12 cellular contexts compared by ENCODE assay signal in genomic region chr2:230323385-230324106, GRCh38. TPM values are rescaled to one million over a fixed set of nuclear protein-coding genes. Genes with fewer than 3 reads are reported as not detected.
DNase-seq lines count a peak whose midpoint lies in the region; ATAC-seq, FAIRE-seq and TF ChIP-seq lines count a peak whose summit lies in the region.
"Had no signal": no experiment of that assay in that cellular context is flagged by ENCODE, and none has a peak within 500 bp of the region (broad histone marks: within the 10 kb centered on the region; RNA-seq: fewer than 3 reads in every experiment).

No MANE protein-coding gene starts in this region.

- TF ChIP-seq RAD21 in HepG2 (CRISPR knock-in tag; IDR thresholded peaks at IDR 0.05) (peak; percentile 82), GM12878 (IDR thresholded peaks at IDR 0.05; ENCODE audit: insufficient read depth, low read depth, low read length) (no peak)

- H3K9me3 ChIP-seq in HepG2 (ENCODE audit: low read length) (no peaks in the 10 kb centered on the region), right lobe of liver (no peaks in the 10 kb centered on the region), GM12878 (replicated peaks; ENCODE audit: control insufficient read depth, insufficient read depth, low read length) (no peaks in the 10 kb centered on the region; the same call in 1 of the 3 replicates), T-helper 17 cell (ENCODE audit: control insufficient read depth, low read length, poor library complexity, severe bottlenecking) (no peaks in the 10 kb centered on the region)
- H3K9me3 ChIP-seq: thyroid gland had no signal

- TF ChIP-seq CTCF in HepG2 (CRISPR knock-in tag; IDR thresholded peaks at IDR 0.05) (peak; percentile 91), right lobe of liver (IDR thresholded peaks at IDR 0.05) (no peak), KMS-11 (conservative IDR thresholded peaks at IDR 0.05; ENCODE audit: low read depth, low read length) (0 out of 2 replicates have a peak, but pooled peaks have one; percentile 18), GM12878 (IDR thresholded peaks at IDR 0.05 in 2 of 3, conservative IDR thresholded peaks at IDR 0.05 in 1 of 3; ENCODE audit: control insufficient read depth in 2 of 3, extremely low read depth in 1 of 3, insufficient read depth in 1 of 3, low read depth in 3 of 3, low read length in 3 of 3) (peak in 2 of 3 experiments; percentile 24 to 40; a peak in 2 of 6 replicates)

- peaks cover 54% of the 10 kb centered on the region for H3K4me1 Mint-ChIP-seq in T-helper 17 cell

- H3K79me2 ChIP-seq in HepG2 (ENCODE audit: insufficient read depth, low read length) (peaks cover 3% of the 10 kb centered on the region), KMS-11 (ENCODE audit: insufficient read depth, low read depth) (0 out of 2 replicates have a peak, but pooled peaks cover 2% of the 10 kb centered on the region), GM12878 (ENCODE audit: control insufficient read depth, insufficient read depth, low read length) (peaks cover 8% of the 10 kb centered on the region)

- H3K36me3 ChIP-seq in HepG2 (replicated peaks in 1 of 2; ENCODE audit: control insufficient read depth in 1 of 2, insufficient read depth in 2 of 2, low read length in 2 of 2) = no peaks in the 10 kb centered on the region
- no peaks in the 10 kb centered on the region for H3K36me3 ChIP-seq in right lobe of liver
- no peaks in the 10 kb centered on the region for H3K36me3 ChIP-seq in KMS-11 (ENCODE audit: insufficient read depth)
- no peaks in the 10 kb centered on the region for H3K36me3 ChIP-seq in GM12878 (ENCODE audit: control insufficient read depth in 2 of 2, insufficient read depth in 2 of 2, low read length in 1 of 2)
- H3K36me3 ChIP-seq: ascending aorta, thyroid gland had no signal

- peaks cover 3% of the 10 kb centered on the region for H3K36me3 Mint-ChIP-seq in T-helper 17 cell (ENCODE audit: low read depth)

- H2AFZ ChIP-seq in HepG2 (ENCODE audit: low read length) (peak overlapping the region; percentile 82), KMS-11 (ENCODE audit: low read depth) (no peak overlapping the region), GM12878 (ENCODE audit: control insufficient read depth, low read depth, low read length) (no peak overlapping the region)

- H3K27ac Mint-ChIP-seq in T-helper 17 cell = no peak overlapping the region

- H3K4me1 ChIP-seq in HepG2 (ENCODE audit: insufficient read depth, low read length) = peaks cover 55% of the 10 kb centered on the region
- peaks cover 0 to 10% (median 4%) of the 10 kb centered on the region in 4 donors for H3K4me1 ChIP-seq in right lobe of liver
- peaks cover 30% of the 10 kb centered on the region for H3K4me1 ChIP-seq in KMS-11 (ENCODE audit: low read depth, poor library complexity, severe bottlenecking)
- peaks cover 12% of the 10 kb centered on the region for H3K4me1 ChIP-seq in GM12878 (ENCODE audit: control insufficient read depth, insufficient read depth, low read length)
- H3K4me1 ChIP-seq: ascending aorta had no signal

- SMC1A ChIA-PET in GM12878 (lab: Charles Lee; ENCODE audit: uncharacterized antibody, unreplicated experiment) = no interaction called here

- TF ChIP-seq EP300 in HepG2 (IDR thresholded peaks at IDR 0.05; ENCODE audit: low read depth in 2 of 2, low read length in 2 of 2) = 0 out of 4 replicates have a peak, but pooled peaks of 1 of the 2 experiments have one; percentile 11
- no peak; the same call in 1 of the 2 replicates for TF ChIP-seq EP300 in HepG2 (CRISPR knock-in tag; IDR thresholded peaks at IDR 0.05; ENCODE audit: borderline replicate concordance)
- TF ChIP-seq EP300 in GM12878 (IDR thresholded peaks at IDR 0.05; ENCODE audit: borderline replicate concordance in 1 of 2, control insufficient read depth in 1 of 2, low read depth in 2 of 2, low read length in 2 of 2) = no peak

- in situ Hi-C loops in HepG2 (cut with HindIII; ENCODE audit: extremely low pct_ligation_motif_present, low pct_unique_long_range_greater_than_20kb) (loop anchor here (5.0 kb wide), 2 partner anchors 89 to 289 kb away; no protein-coding TSS in a partner anchor), GM12878 (cut with MboI) (no loop called here)

- H3K27me3 ChIP-seq in HepG2 (ENCODE audit: control insufficient read depth in 1 of 2, insufficient read depth in 2 of 2, low read length in 2 of 2) = no peaks in the 10 kb centered on the region; a peak in 1 of 5 replicates
- no peaks in the 10 kb centered on the region for H3K27me3 ChIP-seq in right lobe of liver
- H3K27me3 ChIP-seq in KMS-11 (ENCODE audit: insufficient read depth, low read depth) = no peaks in the 10 kb centered on the region
- no peaks in the 10 kb centered on the region for H3K27me3 ChIP-seq in GM12878 (replicated peaks in 1 of 2; ENCODE audit: control insufficient read depth in 2 of 2, insufficient read depth in 2 of 2, low read length in 1 of 2)
- H3K27me3 ChIP-seq: ascending aorta, thyroid gland had no signal

- H3K27ac ChIP-seq in HepG2 (ENCODE audit: extremely low read length, insufficient read depth, low read length) (no peak overlapping the region), right lobe of liver (no peak overlapping the region), KMS-11 (no peak overlapping the region), GM12878 (ENCODE audit: control insufficient read depth, insufficient read depth) (no peak overlapping the region)
- H3K27ac ChIP-seq: ascending aorta, SK-N-MC, thyroid gland had no signal

- no peak overlapping the region for H3K4me3 Mint-ChIP-seq in T-helper 17 cell

- H3K4me3 ChIP-seq in HepG2 (replicated peaks in 1 of 3; ENCODE audit: insufficient read depth in 1 of 3, low read depth in 2 of 3, low read length in 3 of 3) = peak overlapping the region; percentile 1 to 64 (median 19); a peak in 4 of 6 replicates
- no peak overlapping the region for H3K4me3 ChIP-seq in right lobe of liver
- no peak overlapping the region for H3K4me3 ChIP-seq in KMS-11 (IDR thresholded peaks at IDR 0.05; ENCODE audit: insufficient read depth, low read depth, low read length)
- H3K4me3 ChIP-seq in GM12878 = no peak overlapping the region
- H3K4me3 ChIP-seq: ascending aorta, SK-N-MC, thyroid gland had no signal

- TF ChIP-seq POLR2A in HepG2 (IDR thresholded peaks at IDR 0.05; ENCODE audit: insufficient read depth in 1 of 2, low read depth in 2 of 2, low read length in 2 of 2) = peak; percentile 52 to 60; a peak in 2 of 4 replicates
- TF ChIP-seq POLR2A in right lobe of liver (IDR thresholded peaks at IDR 0.05) = no peak
- TF ChIP-seq POLR2A in GM12878 (IDR thresholded peaks at IDR 0.05; ENCODE audit: low read depth, low read length) = no peak

- DNase-seq in HepG2 (ENCODE audit: low spot score) (peak; percentile 64), right lobe of liver (no peak), GM12878 (ENCODE audit: low read depth, low spot score) (no peak), NCI-H2227 (lab: John Stamatoyannopoulos, UW; ENCODE audit: unreplicated experiment) (no peak), NCI-H2196 (lab: John Stamatoyannopoulos, UW; ENCODE audit: unreplicated experiment) (no peak), T-helper 17 cell (no peak)
- DNase-seq in stimulated activated CD8-positive, alpha-beta memory T cell treated with anti-CD3 and anti-CD28 coated beads, Interleukin-4, amount 100 ng/mL, for 48 hours = peak; percentile 61
- DNase-seq: NCI-H2171 had no signal

- intact Hi-C loops in HepG2 (cut with micrococcal nuclease; ENCODE audit: unreplicated experiment) = loop anchor here (1.0 to 2.0 kb wide), 2 partner anchors 93 to 288 kb away; partner anchors contain the start of gene SP100
- intact Hi-C loops in right lobe of liver (cut with DNase I) = no loop called here
- intact Hi-C loops in GM12878 (cut with micrococcal nuclease; ENCODE audit: unreplicated experiment) = no loop called here

- no peaks in the 10 kb centered on the region for H3K27me3 Mint-ChIP-seq in T-helper 17 cell

- H3K9ac ChIP-seq in HepG2 (ENCODE audit: insufficient read depth, low read depth, low read length) (peak overlapping the region; percentile 37), KMS-11 (no peak overlapping the region), GM12878 (ENCODE audit: control insufficient read depth, insufficient read depth, low read length) (no peak overlapping the region)

- POLR2A ChIA-PET in HepG2 (lab: Yijun Ruan, JAX) (interaction anchor here (0.7 to 1.3 kb wide), 4 partner anchors 10 to 288 kb away, joined by 3 to 6 read pairs (median 3); no protein-coding TSS in a partner anchor), GM12878 (lab: Charles Lee) (no interaction called here)

- 42% methylated on average over 9 of the region's 18 CpGs for WGBS in HepG2 (ENCODE audit: low lambda C conversion rate)
- 76% methylated on average over 6 of the region's 18 CpGs for WGBS in right lobe of liver (ENCODE audit: insufficient coverage, low coverage, low lambda C conversion rate, missing lambda C conversion rate)
- 96% methylated on average over 18 of the region's 18 CpGs for WGBS in GM12878 (ENCODE audit: insufficient coverage, insufficient replicate concordance, low lambda C conversion rate, missing lambda C conversion rate)

- no peaks in the 10 kb centered on the region for H4K20me1 ChIP-seq in HepG2 (ENCODE audit: insufficient read depth, low read length)
- H4K20me1 ChIP-seq in KMS-11 (ENCODE audit: insufficient read depth) = no peaks in the 10 kb centered on the region
- H4K20me1 ChIP-seq in GM12878 (ENCODE audit: control insufficient read depth, insufficient read depth) = no peaks in the 10 kb centered on the region

- RAD21 ChIA-PET in GM12878 (lab: Charles Lee; ENCODE audit: unreplicated experiment) = interaction anchor here (1.0 kb wide), 1 partner anchor 164 kb away, joined by 3 read pairs; no protein-coding TSS in a partner anchor

- peak; percentile 77 for ATAC-seq in HepG2
- ATAC-seq in right lobe of liver = no peak
- ATAC-seq in GM12878 = no peak
- ATAC-seq in T-helper 17 cell = no peak

- BruUV-seq in HepG2 (replicated peaks; lab: Mats Ljungman, UMichigan) (no TSS peak), GM12878 (replicated peaks; lab: Mats Ljungman, UMichigan) (no TSS peak)

- FAIRE-seq in HepG2 (lab: Jason Lieb, UNC) (peak; percentile 56), GM12878 (lab: Jason Lieb, UNC) (no peak)

- CTCF ChIA-PET in HepG2 (lab: Yijun Ruan, JAX; ENCODE audit: low intra/inter-chr PET ratio, low total read pairs) = interaction anchor here (2.3 kb wide), 1 partner anchor 288 kb away, joined by 33 read pairs; no protein-coding TSS in a partner anchor
- CTCF ChIA-PET in GM12878 (lab: Yijun Ruan, JAX) = no interaction called here

- H3K4me2 ChIP-seq in HepG2 (ENCODE audit: low read depth, low read length) (peak overlapping the region; percentile 70), KMS-11 (no peak overlapping the region), GM12878 (ENCODE audit: control insufficient read depth, insufficient read depth) (no peak overlapping the region)

RNA-seq across cellular contexts. Expression of gene SP140L, which starts 3.4 kb away (rescaled TPM):
- total RNA-seq in HepG2 (2016; rRNA removed; fragmentation: Illumina TruSeq; extraction: Trizol) = 13.2 and 17.5 TPM in 2 replicates
- 5.6 TPM in 2 replicates for total RNA-seq in HepG2 (2016; cell fraction: cytosol; rRNA removed; fragmentation: Illumina TruSeq; extraction: Trizol; ENCODE audit: low read depth)
- 13.2 and 18.1 TPM in 2 replicates for total RNA-seq in HepG2 (2016; cell fraction: insoluble cytoplasmic fraction; rRNA removed; fragmentation: Illumina TruSeq; extraction: Trizol)
- total RNA-seq in HepG2 (2016; cell fraction: membrane; rRNA removed; fragmentation: Illumina TruSeq; extraction: Trizol) = 4.1 and 5.0 TPM in 2 replicates
- total RNA-seq in HepG2 (2016; cell fraction: nucleus; rRNA removed; fragmentation: Illumina TruSeq; extraction: Trizol) = 26.0 and 35.8 TPM in 2 replicates
- 10.9 and 13.7 TPM in 2 replicates for polyA plus RNA-seq in HepG2 (2011; rRNA removed)
- polyA plus RNA-seq in HepG2 (2011; cell fraction: cytosol; rRNA removed) = 4.5 and 5.7 TPM in 2 replicates
- polyA plus RNA-seq in HepG2 (2011; cell fraction: nucleus; rRNA removed) = 24.8 and 38.1 TPM in 2 replicates
- polyA plus RNA-seq in HepG2 (2012) = 11.8 and 16.1 TPM in 2 replicates
- 0.91 and 1.0 TPM in 2 replicates for polyA plus RNA-seq in HepG2 (2016; cell fraction: cytosol; fragmentation: Illumina TruSeq; extraction: Trizol; ENCODE audit: low read depth)
- polyA plus RNA-seq in HepG2 (2016; cell fraction: insoluble cytoplasmic fraction; fragmentation: Illumina TruSeq; extraction: Trizol; ENCODE audit: low read depth) = 15.7 TPM in 2 replicates
- polyA plus RNA-seq in HepG2 (2016; cell fraction: membrane; fragmentation: Illumina TruSeq; extraction: Trizol; ENCODE audit: low read depth) = 2.0 and 2.4 TPM in 2 replicates
- 44.7 and 46.0 TPM in 2 replicates for polyA plus RNA-seq in HepG2 (2016; cell fraction: nucleus; fragmentation: Illumina TruSeq; extraction: Trizol; ENCODE audit: insufficient read depth, low read depth)
- 3.0 and 5.6 TPM in 2 replicates for polyA minus RNA-seq in HepG2 (2011; rRNA and poly(A)+ RNA removed; ENCODE audit: low replicate concordance)
- 3.8 and 4.1 TPM in 2 replicates for polyA minus RNA-seq in HepG2 (2011; cell fraction: cytosol; rRNA and poly(A)+ RNA removed)
- 33.9 and 48.9 TPM in 2 replicates for polyA minus RNA-seq in HepG2 (2011; cell fraction: nucleus; rRNA and poly(A)+ RNA removed)
- total RNA-seq in right lobe of liver = 10 to 100 TPM in 5 of 6 experiments, 1 to 10 TPM in 1; 6.6 to 17.9 (median 11.3) TPM
- 157 and 182 TPM in 2 replicates for total RNA-seq in GM12878 (2013; cell fraction: nucleolus; rRNA removed)
- total RNA-seq in GM12878 (2014; rRNA removed) = 12.5 and 13.3 TPM in 2 replicates
- 21.1 and 21.4 TPM in 2 replicates for total RNA-seq in GM12878 (2014; rRNA removed; fragmentation: Illumina TruSeq; extraction: Trizol)
- total RNA-seq in GM12878 (2021) = 17.3 and 18.5 TPM in 2 replicates
- polyA plus RNA-seq in GM12878 (2011; ENCODE audit: low read depth) = 16.1 TPM
- polyA plus RNA-seq in GM12878 (2011; rRNA removed) = 25.6 and 33.0 TPM in 2 replicates
- 15.0 and 16.0 TPM in 2 replicates for polyA plus RNA-seq in GM12878 (2011; cell fraction: cytosol; rRNA removed)
- 75.2 and 83.6 TPM in 2 replicates for polyA plus RNA-seq in GM12878 (2011; cell fraction: nucleus; rRNA removed)
- polyA plus RNA-seq in GM12878 (2012) = 21.2 TPM in 2 replicates
- polyA plus RNA-seq in GM12878 (2014; fragmentation: Illumina TruSeq; extraction: Trizol) = 28.6 and 28.7 TPM in 2 replicates
- 1 to 10 TPM; 4.7 to 6.1 TPM for polyA plus RNA-seq in GM12878 (2014; fragmentation: Nextera tagmentation; extraction: Ambion mirVana)
- polyA plus RNA-seq in GM12878 (2014; rRNA removed) = 17.0 and 18.3 TPM in 2 replicates
- polyA plus RNA-seq in GM12878 (2016; fragmentation: Nextera tagmentation; extraction: Ambion mirVana) = 10 to 100 TPM; 10.4 to 12.9 TPM
- 20.6 and 21.0 TPM in 2 replicates for polyA minus RNA-seq in GM12878 (2011; rRNA and poly(A)+ RNA removed)
- 5.4 and 9.1 TPM in 2 replicates for polyA minus RNA-seq in GM12878 (2011; cell fraction: cytosol; rRNA and poly(A)+ RNA removed)
- polyA minus RNA-seq in GM12878 (2011; cell fraction: nucleus; rRNA and poly(A)+ RNA removed) = 36.1 and 55.1 TPM in 2 replicates
- total RNA-seq in T-helper 17 cell = 10 to 100 TPM; 64.7 to 85.6 TPM

Comparison
In these comparisons a context has a peak if more than half of its experiments do, and no peak if none do; other contexts are left out.
1. DNase-seq: peak in HepG2 (single experiment) and stimulated activated CD8-positive, alpha-beta memory T cell treated with anti-CD3 and anti-CD28 coated beads, Interleukin-4, amount 100 ng/mL, for 48 hours (single experiment); none in right lobe of liver (0 of 3), GM12878 (single experiment), NCI-H2227 (single experiment), NCI-H2196 (single experiment) and T-helper 17 cell (0 of 3).
2. H3K4me3 ChIP-seq: peak in HepG2 (3 of 3); none in right lobe of liver (0 of 3), KMS-11 (single experiment) and GM12878 (single experiment).
3. CTCF ChIP-seq: peak in HepG2 (single experiment), KMS-11 (single experiment) and GM12878 (2 of 3); none in right lobe of liver (0 of 4).
4. POLR2A ChIP-seq: peak in HepG2 (2 of 2); none in right lobe of liver (single experiment) and GM12878 (single experiment).
5. Of the 75 proteins assayed by ChIP-seq in both HepG2 and GM12878: peak only in HepG2: ASH2L, ATF2, ATF3, BHLHE40, CBX5, ETV6 and 16 more; only in GM12878: none; in both: CTCF and ZBTB33; in neither: 49; mixed calls (peak in some experiments, not most) for 2.